In the genomic region with DNA sequence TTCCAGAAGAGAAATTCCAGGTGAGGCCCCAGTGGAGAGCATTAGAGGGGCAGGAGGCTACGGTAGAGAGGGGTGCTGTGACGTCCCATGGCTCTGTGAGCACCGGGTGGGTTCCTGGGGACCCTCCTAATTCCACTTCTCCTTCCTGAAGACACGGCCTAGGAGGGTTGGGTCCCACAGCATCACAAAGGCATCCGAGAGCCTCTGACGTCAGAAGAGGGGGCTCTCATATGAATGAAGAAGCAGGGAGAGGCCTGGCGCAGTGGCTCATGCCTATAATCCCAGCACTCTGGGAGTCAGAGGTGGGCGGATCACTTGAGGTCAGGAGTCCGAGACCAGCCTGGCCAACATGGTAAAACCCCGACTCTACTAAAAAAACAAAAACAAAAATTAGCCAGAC, we compare ENCODE assay signal across 19 cellular contexts.
DNase-seq lines count a peak whose midpoint lies in the region; FAIRE-seq and TF ChIP-seq lines count a peak whose summit lies in the region.
"Had no signal": no experiment of that assay in that cellular context is flagged by ENCODE, and none has a peak within 500 bp of the region (broad histone marks: within the 10 kb centered on the region; RNA-seq: fewer than 3 reads in every experiment).

No MANE protein-coding gene starts in this region.

- H4K91ac ChIP-seq in H9 (ENCODE audit: insufficient read length, low read depth, low read length), result no peak overlapping the region

- peaks cover 4% of the 10 kb centered on the region; the same call in 1 of the 2 replicates for H3K27me3 Mint-ChIP-seq in H9 (ENCODE audit: low read depth)

- H4K8ac ChIP-seq in H9 (replicated peaks; ENCODE audit: insufficient read length, low read depth, low read length), result no peak overlapping the region

- no peak overlapping the region for H3T11ph ChIP-seq in H9 (ENCODE audit: low read length)

- TF ChIP-seq CTCF in coronary artery (IDR thresholded peaks at IDR 0.05), result no peak
- no peak for TF ChIP-seq CTCF in osteoblast (IDR thresholded peaks at IDR 0.05; ENCODE audit: extremely low read depth, low read depth, low read length)
- no peak for TF ChIP-seq CTCF in smooth muscle cell (IDR thresholded peaks at IDR 0.05; ENCODE audit: borderline replicate concordance, insufficient read depth, poor library complexity, severe bottlenecking)
- TF ChIP-seq CTCF in H9 (conservative IDR thresholded peaks at IDR 0.05), result no peak

- H2BK20ac ChIP-seq in H9 (ENCODE audit: low read depth, low read length, poor library complexity, severe bottlenecking), result no peak overlapping the region

- H2BK12ac ChIP-seq in H9 (ENCODE audit: insufficient read length, low read depth, low read length), result no peak overlapping the region

- DNase-seq in coronary artery (ENCODE audit: low spot score), result peak; percentile 47
- DNase-seq in osteoblast (ENCODE audit: insufficient read length, low spot score, missing footprints), result peak; percentile 69
- no peak for DNase-seq in smooth muscle cell (lab: John Stamatoyannopoulos, UW; ENCODE audit: unreplicated experiment)
- no peak for DNase-seq in GM12892 (ENCODE audit: insufficient read length)
- no peak for DNase-seq in NCI-H128 (lab: John Stamatoyannopoulos, UW; ENCODE audit: unreplicated experiment)
- no peak for DNase-seq in H9
- DNase-seq: Calu3; CD8-positive, alpha-beta T cell; DND-41; EL; GM23248; HFFc6; IMR-90 had no signal

- no peak overlapping the region for H3K4me3 Mint-ChIP-seq in H9
- H3K4me3 Mint-ChIP-seq: B cell; CD8-positive, alpha-beta T cell; HFFc6 had no signal

- H3K36me3 Mint-ChIP-seq in H9 (ENCODE audit: insufficient read depth in 1 of 3, low read depth in 3 of 3), result no peaks in the 10 kb centered on the region
- H3K36me3 Mint-ChIP-seq: CD8-positive, alpha-beta T cell had no signal

- H3K18ac ChIP-seq in H9 (ENCODE audit: insufficient read length, low read depth, low read length), result no peak overlapping the region

- no peaks in the 10 kb centered on the region for H3K79me1 ChIP-seq in H9 (ENCODE audit: insufficient read depth, low read depth, low read length, poor library complexity, severe bottlenecking)

- no peak overlapping the region for H3K4me3 ChIP-seq in coronary artery
- no peak overlapping the region for H3K4me3 ChIP-seq in osteoblast (ENCODE audit: insufficient read depth, low read length)
- H3K4me3 ChIP-seq in smooth muscle cell, result no peak overlapping the region
- H3K4me3 ChIP-seq: BLaER1 treated with 17β-estradiol and CSF1 and Interleukin-3, amounts not matched to agents 10 nM and 100 nM; GM12878; GM23248 had no signal

- TF ChIP-seq POLR2A in GM12892 (IDR thresholded peaks at IDR 0.05; ENCODE audit: low read depth, low read length), result no peak

- H3K9me3 ChIP-seq in osteoblast (ENCODE audit: low read depth, low read length) (no peaks in the 10 kb centered on the region), smooth muscle cell (replicated peaks; ENCODE audit: low read depth) (no peaks in the 10 kb centered on the region), H9 (ENCODE audit: control insufficient read depth, low read depth, low read length) (no peaks in the 10 kb centered on the region)
- H3K9me3 ChIP-seq: BLaER1 treated with 17β-estradiol and CSF1 and Interleukin-3, amounts not matched to agents 10 nM and 100 nM had no signal

- H3K4me2 ChIP-seq in osteoblast (ENCODE audit: insufficient read depth, low read length) (no peak overlapping the region), smooth muscle cell (peak overlapping the region; percentile 24), H9 (ENCODE audit: insufficient read depth, insufficient read length, low read length) (no peak overlapping the region)

- H3K9me3 Mint-ChIP-seq in H9, result no peaks in the 10 kb centered on the region
- H3K9me3 Mint-ChIP-seq: CD8-positive, alpha-beta T cell; HFFc6 had no signal

- no peak overlapping the region; a peak in 2 of 7 replicates for H3K27ac Mint-ChIP-seq in H9
- H3K27ac Mint-ChIP-seq: B cell; CD8-positive, alpha-beta T cell; HFFc6 had no signal

- no peak overlapping the region for H4K5ac ChIP-seq in H9 (ENCODE audit: insufficient read length, low read depth, low read length)

- no peaks in the 10 kb centered on the region for H3K79me2 ChIP-seq in osteoblast (ENCODE audit: insufficient read depth, low read length)
- no peaks in the 10 kb centered on the region for H3K79me2 ChIP-seq in smooth muscle cell (ENCODE audit: low read depth)
- no peaks in the 10 kb centered on the region for H3K79me2 ChIP-seq in H9 (ENCODE audit: insufficient read depth, low read length)

- H2AFZ ChIP-seq in osteoblast (ENCODE audit: low read length) (no peak overlapping the region), smooth muscle cell (ENCODE audit: low read depth) (no peak overlapping the region), H9 (ENCODE audit: low read length) (no peak overlapping the region)
- H2AFZ ChIP-seq: GM23248 had no signal

- H2BK120ac ChIP-seq in H9 (ENCODE audit: low read depth, low read length, poor library complexity, severe bottlenecking), result no peak overlapping the region

- no peaks in the 10 kb centered on the region for H3K23me2 ChIP-seq in H9 (ENCODE audit: insufficient read length, low read depth, low read length, poor library complexity, severe bottlenecking)

- H3K27ac ChIP-seq in coronary artery, result peak overlapping the region; percentile 15 to 76
- no peak overlapping the region for H3K27ac ChIP-seq in osteoblast (ENCODE audit: low read depth, low read length)
- peak overlapping the region; percentile 52 for H3K27ac ChIP-seq in smooth muscle cell (ENCODE audit: low read depth)
- no peak overlapping the region for H3K27ac ChIP-seq in H9 (ENCODE audit: insufficient read length, low read depth, low read length)
- H3K27ac ChIP-seq: GM23248, HL-60 had no signal

- H4K20me1 ChIP-seq in osteoblast (ENCODE audit: insufficient read depth, low read length) (no peaks in the 10 kb centered on the region), smooth muscle cell (ENCODE audit: low read depth) (no peaks in the 10 kb centered on the region), H9 (ENCODE audit: control insufficient read depth, insufficient read depth, insufficient read length) (no peaks in the 10 kb centered on the region)

- 59% methylated on average over 10 of the region's 10 CpGs for WGBS in smooth muscle cell (ENCODE audit: low lambda C conversion rate)
- WGBS in H9 (ENCODE audit: extremely low coverage, insufficient read length, low lambda C conversion rate), result no CpG with 5 or more reads among the region's 10 CpGs

- H3K56ac ChIP-seq in H9 (ENCODE audit: insufficient read length, low read depth, low read length), result no peak overlapping the region

- H2BK15ac ChIP-seq in H9 (ENCODE audit: low read depth, low read length), result no peak overlapping the region

- H2BK5ac ChIP-seq in H9 (ENCODE audit: insufficient read length, low read length), result no peak overlapping the region

- H3K27me3 ChIP-seq in osteoblast (ENCODE audit: insufficient read depth, low read length), result peaks cover 15% of the 10 kb centered on the region
- peaks cover 10% of the 10 kb centered on the region for H3K27me3 ChIP-seq in smooth muscle cell (ENCODE audit: low read depth)
- no peaks in the 10 kb centered on the region; the same call in 1 of the 2 replicates for H3K27me3 ChIP-seq in H9 (ENCODE audit: insufficient read depth, low read length)

- H3F3A ChIP-seq in smooth muscle cell (ENCODE audit: low read depth), result no peaks in the 10 kb centered on the region

- H3K4ac ChIP-seq in H9 (ENCODE audit: low read depth, low read length), result no peak overlapping the region

- FAIRE-seq in GM12892 (lab: Jason Lieb, UNC), result no peak
- FAIRE-seq: GM12878, GM18507, H54 had no signal

- H3K36me3 ChIP-seq in osteoblast (ENCODE audit: insufficient read depth, low read length) (no peaks in the 10 kb centered on the region), smooth muscle cell (ENCODE audit: low read depth) (no peaks in the 10 kb centered on the region)
- H3K36me3 ChIP-seq: BLaER1 treated with 17β-estradiol and CSF1 and Interleukin-3, amounts not matched to agents 10 nM and 100 nM had no signal

- no peak overlapping the region for H3K23ac ChIP-seq in H9 (ENCODE audit: insufficient read length, low read depth, low read length)

- peaks cover 8 to 16% of the 10 kb centered on the region in 2 experiments for H3K4me1 Mint-ChIP-seq in H9
- H3K4me1 Mint-ChIP-seq: B cell had no signal

- no peak overlapping the region for H2AK5ac ChIP-seq in H9 (ENCODE audit: insufficient read length, low read length)

- H3K9ac ChIP-seq in smooth muscle cell (ENCODE audit: low read depth), result no peak overlapping the region
- H3K9ac ChIP-seq in H9 (ENCODE audit: extremely low read depth, insufficient read length, low read length), result no peak overlapping the region
- H3K9ac ChIP-seq: GM23248 had no signal

- H3K14ac ChIP-seq in H9 (ENCODE audit: insufficient read depth, low read length), result no peak overlapping the region

- H3K4me1 ChIP-seq in osteoblast (ENCODE audit: insufficient read depth, low read length) (peaks cover 4% of the 10 kb centered on the region), smooth muscle cell (ENCODE audit: low read depth) (peaks cover under 1% of the 10 kb centered on the region), H9 (ENCODE audit: insufficient read depth, low read length) (no peaks in the 10 kb centered on the region)

Comparison
In these comparisons a context has a peak if more than half of its experiments do, and no peak if none do; other contexts are left out.
1. DNase-seq: peak in coronary artery (single experiment) and osteoblast (single experiment); none in smooth muscle cell (single experiment), GM12892 (single experiment), NCI-H128 (single experiment) and H9 (single experiment).
2. H3K27ac ChIP-seq: peak in coronary artery (2 of 2) and smooth muscle cell (single experiment); none in osteoblast (single experiment) and H9 (single experiment).